In genomic region chr16:2385441-2385840, GRCh38 we compare ENCODE assay signal across 17 cellular contexts. TPM values are rescaled to one million over a fixed set of nuclear protein-coding genes. Genes with fewer than 3 reads are reported as not detected.
DNase-seq lines count a peak whose midpoint lies in the region; ATAC-seq and TF ChIP-seq lines count a peak whose summit lies in the region.
"Had no signal": no experiment of that assay in that cellular context is flagged by ENCODE, and none has a peak within 500 bp of the region (broad histone marks: within the 10 kb centered on the region; RNA-seq: fewer than 3 reads in every experiment).

No MANE protein-coding gene starts in this region.

- H3K27ac ChIP-seq in lower lobe of right lung (no peak overlapping the region), esophagus squamous epithelium (no peak overlapping the region)

- H3K36me3 ChIP-seq in lower lobe of right lung (no peaks in the 10 kb centered on the region), esophagus squamous epithelium (no peaks in the 10 kb centered on the region)

- WGBS in esophagus squamous epithelium, 2 donors: 32 to 39% methylated on average over 2 of the region's 2 CpGs

- intact Hi-C loops in lower lobe of right lung (cut with DNase I): no loop called here
- intact Hi-C loops in esophagus squamous epithelium (cut with DNase I): no loop called here
- intact Hi-C loops in left ventricle myocardium superior (cut with micrococcal nuclease): no loop called here

- ATAC-seq in lower lobe of right lung (peak; percentile 82 to 93), left ventricle myocardium superior (no peak)
- ATAC-seq: Right ventricle myocardium inferior had no signal

- DNase-seq in Caki2 (ENCODE audit: low read depth): peak; percentile 60
- peak; percentile 36 for DNase-seq in HK-2 (ENCODE audit: unreplicated experiment)
- DNase-seq in epithelial cell of esophagus (ENCODE audit: low read depth): peak; percentile 86
- DNase-seq in lower lobe of right lung: no peak
- DNase-seq in DMS79 (lab: John Stamatoyannopoulos, UW): no peak
- DNase-seq in esophagus squamous epithelium (lab: John Stamatoyannopoulos, UW): no peak
- DNase-seq in left ventricle myocardium superior: no peak
- DNase-seq in GM19238 (ENCODE audit: insufficient read length, low spot score): no peak
- DNase-seq: activated CD4-positive, alpha-beta T cell treated with anti-CD3 and anti-CD28 coated beads for 1 hour; activated gamma-delta T cell; amniotic stem cell; KBM-7; NCI-H1105; NCI-H2171 treated with DMSO at 0.1 percent for 48 hours; occipital lobe; stimulated activated CD4-positive, alpha-beta T cell treated with anti-CD3 and anti-CD28 coated beads, Interleukin-4, amount 100 ng/mL, for 24 hours had no signal

- no peaks in the 10 kb centered on the region for H3K27me3 ChIP-seq in lower lobe of right lung (ENCODE audit: low read depth)
- H3K27me3 ChIP-seq in esophagus squamous epithelium: no peaks in the 10 kb centered on the region

- peaks cover 9% of the 10 kb centered on the region for H3K9me3 ChIP-seq in lower lobe of right lung
- peaks cover 0 to 11% (median 0%) of the 10 kb centered on the region in 3 donors for H3K9me3 ChIP-seq in esophagus squamous epithelium

- no peak overlapping the region for H3K4me3 ChIP-seq in epithelial cell of esophagus (ENCODE audit: low read length)
- no peak overlapping the region for H3K4me3 ChIP-seq in lower lobe of right lung
- no peak overlapping the region for H3K4me3 ChIP-seq in esophagus squamous epithelium

- H3K4me1 ChIP-seq in lower lobe of right lung: no peaks in the 10 kb centered on the region
- H3K4me1 ChIP-seq in esophagus squamous epithelium: no peaks in the 10 kb centered on the region

- in situ Hi-C loops in Caki2 (cut with HindIII; ENCODE audit: low pct_unique_long_range_greater_than_20kb, low sequenced_read_pairs): no loop called here

- TF ChIP-seq CTCF in epithelial cell of esophagus (IDR thresholded peaks at IDR 0.05; ENCODE audit: insufficient read depth, low read depth, low read length, missing control alignments): no peak
- TF ChIP-seq CTCF in lower lobe of right lung (IDR thresholded peaks at IDR 0.05): no peak
- TF ChIP-seq CTCF in esophagus squamous epithelium (IDR thresholded peaks at IDR 0.05): no peak

- TF ChIP-seq POLR2A in esophagus squamous epithelium (IDR thresholded peaks at IDR 0.05): no peak

RNA-seq across cellular contexts. Expression of gene CCNF, which starts 43.8 kb away (rescaled TPM):
- 36.9 and 40.3 TPM in 2 replicates for total RNA-seq in Caki2 (2014; rRNA removed; shearing (Covaris generic); ENCODE audit: low replicate concordance)
- 3.4 TPM for total RNA-seq in lower lobe of right lung
- 10 to 100 TPM in 2 of 4 donors, 1 to 10 TPM in 2; 5.9 to 18.6 (median 10.2) TPM for total RNA-seq in esophagus squamous epithelium
- 1.1 TPM for total RNA-seq in left ventricle myocardium superior

RNA-seq across cellular contexts. Expression of gene ABCA3, which starts 44.9 kb away (rescaled TPM):
- total RNA-seq in Caki2 (2014; rRNA removed; shearing (Covaris generic); ENCODE audit: low replicate concordance): 18.0 and 22.4 TPM in 2 replicates
- total RNA-seq in lower lobe of right lung (491 TPM), esophagus squamous epithelium (1 to 10 TPM in 3 of 4 donors, under 1 TPM in 1; 0.70 to 3.2 (median 2.7) TPM), left ventricle myocardium superior (7.7 TPM)

Comparison
In these comparisons a context has a peak if more than half of its experiments do, and no peak if none do; other contexts are left out.
1. DNase-seq: peak in Caki2 (single experiment), HK-2 (single experiment) and epithelial cell of esophagus (single experiment); none in lower lobe of right lung (single experiment), DMS79 (single experiment), esophagus squamous epithelium (single experiment), left ventricle myocardium superior (single experiment) and GM19238 (single experiment).
2. RNA of gene ABCA3, which starts 44.9 kb away (total RNA-seq): 491 TPM in lower lobe of right lung (single experiment); 18.0 to 22.4 TPM in Caki2, 7.7 TPM in left ventricle myocardium superior (single experiment) and 0.70 to 3.2 TPM in esophagus squamous epithelium; every median in the first group is over 10 times any median in the second.